Comparison of ENCODE assay signal across 22 cellular contexts in genomic region chr16:65666132-65666869, GRCh38.
DNase-seq lines count a peak whose midpoint lies in the region; ATAC-seq and TF ChIP-seq lines count a peak whose summit lies in the region.
"Had no signal": no experiment of that assay in that cellular context is flagged by ENCODE, and none has a peak within 500 bp of the region (broad histone marks: within the 10 kb centered on the region; RNA-seq: fewer than 3 reads in every experiment).

No MANE protein-coding gene starts in this region.

- no peak overlapping the region for H2BK12ac ChIP-seq in H9 (ENCODE audit: insufficient read length, low read depth, low read length)

- H3K4me1 Mint-ChIP-seq in H9 (peaks cover 17 to 18% of the 10 kb centered on the region in 2 experiments), WTC11 (peaks cover 26% of the 10 kb centered on the region), endothelial cell (ENCODE audit: unreplicated experiment) (no peaks in the 10 kb centered on the region)
- H3K4me1 Mint-ChIP-seq: stimulated activated effector memory CD8-positive, alpha-beta T cell treated with anti-CD3 and anti-CD28 coated beads, Interleukin-12 subunit alpha, Interleukin-12 subunit beta, amount 100 ng/mL, for 72 hours had no signal

- H3K27ac ChIP-seq in H9 (ENCODE audit: insufficient read length, low read depth, low read length) = no peak overlapping the region
- peak overlapping the region; percentile 65 to 91 for H3K27ac ChIP-seq in esophagus (ENCODE audit: low read depth in 2 of 2, low read length in 1 of 2)
- H3K27ac ChIP-seq in osteoblast (ENCODE audit: low read depth, low read length) = no peak overlapping the region
- H3K27ac ChIP-seq: esophagus muscularis mucosa, left lung, right atrium auricular region, testis had no signal

- no peak for TF ChIP-seq CTCF in H9 (conservative IDR thresholded peaks at IDR 0.05)
- TF ChIP-seq CTCF in WTC11 (IDR thresholded peaks at IDR 0.05) = no peak
- TF ChIP-seq CTCF in osteoblast (IDR thresholded peaks at IDR 0.05; ENCODE audit: extremely low read depth, low read depth, low read length) = no peak
- no peak for TF ChIP-seq CTCF in endothelial cell (IDR thresholded peaks at IDR 0.05; ENCODE audit: unreplicated experiment)

- H3K27me3 Mint-ChIP-seq in H9 (ENCODE audit: low read depth) (peaks cover 1% of the 10 kb centered on the region), WTC11 (ENCODE audit: low read depth) (peaks cover 2% of the 10 kb centered on the region; the same call in 1 of the 2 replicates), endothelial cell (ENCODE audit: unreplicated experiment) (peaks cover 6% of the 10 kb centered on the region)
- H3K27me3 Mint-ChIP-seq: activated CD8-positive, alpha-beta T cell treated with anti-CD3 and anti-CD28 coated beads for 36 hours; activated naive CD8-positive, alpha-beta T cell; CD4-positive, alpha-beta T cell had no signal

- H4K20me1 ChIP-seq in H9 (ENCODE audit: control insufficient read depth, insufficient read depth, insufficient read length) (no peaks in the 10 kb centered on the region), osteoblast (ENCODE audit: insufficient read depth, low read length) (no peaks in the 10 kb centered on the region)

- H3K36me3 Mint-ChIP-seq in H9 (ENCODE audit: insufficient read depth in 1 of 3, low read depth in 3 of 3) = no peaks in the 10 kb centered on the region; a peak in 2 of 7 replicates
- H3K36me3 Mint-ChIP-seq in WTC11 = no peaks in the 10 kb centered on the region
- H3K36me3 Mint-ChIP-seq in endothelial cell (ENCODE audit: low read depth, unreplicated experiment) = no peaks in the 10 kb centered on the region
- H3K36me3 Mint-ChIP-seq: activated naive CD8-positive, alpha-beta T cell; stimulated activated effector memory CD8-positive, alpha-beta T cell treated with anti-CD3 and anti-CD28 coated beads, Interleukin-12 subunit alpha, Interleukin-12 subunit beta, amount 100 ng/mL, for 72 hours had no signal

- H3K9me3 ChIP-seq in H9 (ENCODE audit: control insufficient read depth, low read depth, low read length) (no peaks in the 10 kb centered on the region), esophagus (ENCODE audit: control insufficient read depth in 2 of 2, insufficient read depth in 1 of 2, low read depth in 1 of 2, low read length in 1 of 2) (no peaks in the 10 kb centered on the region), osteoblast (ENCODE audit: low read depth, low read length) (no peaks in the 10 kb centered on the region)
- H3K9me3 ChIP-seq: esophagus muscularis mucosa, left lung, right atrium auricular region, testis had no signal

- H2BK20ac ChIP-seq in H9 (ENCODE audit: low read depth, low read length, poor library complexity, severe bottlenecking) = no peak overlapping the region

- no peaks in the 10 kb centered on the region for H3K79me1 ChIP-seq in H9 (ENCODE audit: insufficient read depth, low read depth, low read length, poor library complexity, severe bottlenecking)

- H3K27ac Mint-ChIP-seq in H9 = no peak overlapping the region; a peak in 1 of 7 replicates
- H3K27ac Mint-ChIP-seq in WTC11 = no peak overlapping the region
- no peak overlapping the region for H3K27ac Mint-ChIP-seq in endothelial cell (ENCODE audit: unreplicated experiment)
- H3K27ac Mint-ChIP-seq: activated CD8-positive, alpha-beta T cell treated with anti-CD3 and anti-CD28 coated beads for 36 hours; activated naive CD8-positive, alpha-beta T cell; CD4-positive, alpha-beta T cell; stimulated activated effector memory CD8-positive, alpha-beta T cell treated with anti-CD3 and anti-CD28 coated beads, Interleukin-12 subunit alpha, Interleukin-12 subunit beta, amount 100 ng/mL, for 72 hours had no signal

- ATAC-seq in WTC11 (peak; percentile 33), HG03520 (IDR thresholded peaks at IDR 0.05; ENCODE audit: unreplicated experiment) (no peak)
- ATAC-seq: activated CD8-positive, alpha-beta T cell treated with anti-CD3 and anti-CD28 coated beads for 36 hours; left lung; stimulated activated effector memory CD8-positive, alpha-beta T cell treated with anti-CD3 and anti-CD28 coated beads, Interleukin-12 subunit alpha, Interleukin-12 subunit beta, amount 100 ng/mL, for 72 hours had no signal

- H2BK120ac ChIP-seq in H9 (ENCODE audit: low read depth, low read length, poor library complexity, severe bottlenecking) = no peak overlapping the region

- H3K27me3 ChIP-seq in H9 (ENCODE audit: insufficient read depth, low read length) = no peaks in the 10 kb centered on the region
- no peaks in the 10 kb centered on the region for H3K27me3 ChIP-seq in esophagus (ENCODE audit: control insufficient read depth in 1 of 2, insufficient read depth in 2 of 2, low read length in 2 of 2)
- no peaks in the 10 kb centered on the region for H3K27me3 ChIP-seq in osteoblast (ENCODE audit: insufficient read depth, low read length)
- H3K27me3 ChIP-seq: esophagus muscularis mucosa, left lung, right atrium auricular region, testis had no signal

- H2BK15ac ChIP-seq in H9 (ENCODE audit: low read depth, low read length) = no peak overlapping the region

- POLR2A ChIA-PET in WTC11 (lab: Charles Lee) = interaction anchor here (1.2 kb wide), 1 partner anchor 10 kb away, joined by 3 read pairs; no protein-coding TSS in a partner anchor

- CTCF ChIA-PET in WTC11 (lab: Charles Lee) = interaction anchor here (0.9 to 1.7 kb wide), 5 partner anchors 10 to 251 kb away, joined by 3 to 5 read pairs (median 4); no protein-coding TSS in a partner anchor

- no peak overlapping the region for H4K8ac ChIP-seq in H9 (replicated peaks; ENCODE audit: insufficient read length, low read depth, low read length)

- DNase-seq in H9 = peak; percentile 34
- DNase-seq in WTC11 (ENCODE audit: low spot score) = no peak
- peak; percentile 69 for DNase-seq in osteoblast (ENCODE audit: insufficient read length, low spot score, missing footprints)
- no peak for DNase-seq in endothelial cell (ENCODE audit: low spot score)
- DNase-seq in NCI-H748 treated with DMSO at 0.1 percent for 48 hours (lab: John Stamatoyannopoulos, UW) = no peak
- no peak for DNase-seq in 8988T
- DNase-seq: activated CD4-positive, CD25-positive, alpha-beta regulatory T cell; activated CD8-positive, alpha-beta T cell treated with anti-CD3 and anti-CD28 coated beads for 36 hours; CD4-positive, alpha-beta T cell; dermis blood vessel endothelial cell; DMS53; left lung; NCI-H1105 treated with DMSO at 0.1 percent for 48 hours; NCI-H526 treated with DMSO at 0.1 percent for 48 hours; nucleus accumbens had no signal

- H3K4me3 ChIP-seq in esophagus (ENCODE audit: low read depth in 1 of 2, low read length in 2 of 2) = no peak overlapping the region
- no peak overlapping the region for H3K4me3 ChIP-seq in osteoblast (ENCODE audit: insufficient read depth, low read length)
- H3K4me3 ChIP-seq: esophagus muscularis mucosa, left lung, right atrium auricular region, testis had no signal

- no peak overlapping the region for H3T11ph ChIP-seq in H9 (ENCODE audit: low read length)

- H3K56ac ChIP-seq in H9 (ENCODE audit: insufficient read length, low read depth, low read length) = no peak overlapping the region

- H3K23me2 ChIP-seq in H9 (ENCODE audit: insufficient read length, low read depth, low read length, poor library complexity, severe bottlenecking) = no peaks in the 10 kb centered on the region

- H3K4me1 ChIP-seq in H9 (ENCODE audit: insufficient read depth, low read length) (no peaks in the 10 kb centered on the region; the same call in 1 of the 2 replicates), esophagus (ENCODE audit: control insufficient read depth in 2 of 2, insufficient read depth in 2 of 2, low read length in 1 of 2) (peaks cover 0 to 6% of the 10 kb centered on the region in 2 donors), osteoblast (ENCODE audit: insufficient read depth, low read length) (no peaks in the 10 kb centered on the region)
- H3K4me1 ChIP-seq: esophagus muscularis mucosa, left lung, right atrium auricular region, testis had no signal

- peaks cover 0 to 3% of the 10 kb centered on the region in 2 experiments; a peak in 1 of 5 replicates for H3K9me3 Mint-ChIP-seq in H9
- H3K9me3 Mint-ChIP-seq in WTC11 = peaks cover 7% of the 10 kb centered on the region; the same call in 1 of the 2 replicates
- no peaks in the 10 kb centered on the region for H3K9me3 Mint-ChIP-seq in endothelial cell (ENCODE audit: unreplicated experiment)
- H3K9me3 Mint-ChIP-seq: CD4-positive, alpha-beta T cell had no signal

- no peak overlapping the region for H4K5ac ChIP-seq in H9 (ENCODE audit: insufficient read length, low read depth, low read length)

- no peak overlapping the region for H3K4me3 Mint-ChIP-seq in H9
- no peak overlapping the region for H3K4me3 Mint-ChIP-seq in WTC11
- no peak overlapping the region for H3K4me3 Mint-ChIP-seq in endothelial cell (ENCODE audit: unreplicated experiment)
- H3K4me3 Mint-ChIP-seq: activated CD8-positive, alpha-beta T cell treated with anti-CD3 and anti-CD28 coated beads for 36 hours; activated naive CD8-positive, alpha-beta T cell; CD4-positive, alpha-beta T cell; stimulated activated effector memory CD8-positive, alpha-beta T cell treated with anti-CD3 and anti-CD28 coated beads, Interleukin-12 subunit alpha, Interleukin-12 subunit beta, amount 100 ng/mL, for 72 hours had no signal

- no peak overlapping the region for H3K23ac ChIP-seq in H9 (ENCODE audit: insufficient read length, low read depth, low read length)

- no peak overlapping the region for H3K18ac ChIP-seq in H9 (ENCODE audit: insufficient read length, low read depth, low read length)

- no peaks in the 10 kb centered on the region for H3K36me3 ChIP-seq in esophagus (ENCODE audit: control insufficient read depth in 2 of 2, insufficient read depth in 2 of 2, low read length in 1 of 2)
- no peaks in the 10 kb centered on the region for H3K36me3 ChIP-seq in osteoblast (ENCODE audit: insufficient read depth, low read length)
- H3K36me3 ChIP-seq: esophagus muscularis mucosa, left lung, right atrium auricular region had no signal

- H3K14ac ChIP-seq in H9 (ENCODE audit: insufficient read depth, low read length) = no peak overlapping the region

- H2AFZ ChIP-seq in H9 (ENCODE audit: low read length) (no peak overlapping the region), osteoblast (ENCODE audit: low read length) (no peak overlapping the region)

- no peak overlapping the region for H3K9ac ChIP-seq in H9 (ENCODE audit: extremely low read depth, insufficient read length, low read length)

- WGBS in H9 (ENCODE audit: extremely low coverage, insufficient read length, low lambda C conversion rate) = no CpG with 5 or more reads among the region's 10 CpGs
- WGBS in esophagus, 2 donors = 53 to 72% methylated on average over 10 of the region's 10 CpGs

- H2AK5ac ChIP-seq in H9 (ENCODE audit: insufficient read length, low read length) = no peak overlapping the region

- H3K4me2 ChIP-seq in H9 (ENCODE audit: insufficient read depth, insufficient read length, low read length) (no peak overlapping the region), osteoblast (ENCODE audit: insufficient read depth, low read length) (no peak overlapping the region)

- no peak overlapping the region for H3K4ac ChIP-seq in H9 (ENCODE audit: low read depth, low read length)

- H2BK5ac ChIP-seq in H9 (ENCODE audit: insufficient read length, low read length) = no peak overlapping the region

- H4K91ac ChIP-seq in H9 (ENCODE audit: insufficient read length, low read depth, low read length) = no peak overlapping the region

- H3K79me2 ChIP-seq in H9 (ENCODE audit: insufficient read depth, low read length) (no peaks in the 10 kb centered on the region), osteoblast (ENCODE audit: insufficient read depth, low read length) (no peaks in the 10 kb centered on the region)

Comparison
In these comparisons a context has a peak if more than half of its experiments do, and no peak if none do; other contexts are left out.
1. DNase-seq: peak in H9 (single experiment) and osteoblast (single experiment); none in WTC11 (single experiment), endothelial cell (single experiment), NCI-H748 treated with DMSO at 0.1 percent for 48 hours (single experiment) and 8988T (single experiment).
2. H3K27ac ChIP-seq: peak in esophagus (2 of 2); none in H9 (single experiment) and osteoblast (single experiment).